30 cellular contexts compared by ENCODE assay signal in the genomic region with DNA sequence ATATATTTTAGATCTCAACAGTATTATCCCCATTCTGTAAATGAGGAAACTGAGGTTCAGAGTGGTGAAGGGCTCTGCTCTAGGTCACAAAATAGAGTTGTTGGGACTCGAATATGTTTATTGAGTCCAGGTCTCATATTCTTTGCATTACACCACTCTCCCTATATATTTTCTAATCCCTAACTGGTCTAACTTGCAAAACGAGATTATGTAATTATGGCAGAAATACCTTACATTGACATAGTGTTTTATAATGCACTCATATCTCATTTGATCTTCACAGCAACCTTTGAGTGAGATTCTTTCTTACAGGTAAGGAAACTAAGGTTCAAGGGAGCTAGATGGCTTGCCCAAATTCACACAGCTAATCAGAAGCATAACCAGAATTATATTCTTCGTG.
"Had no signal": no experiment of that assay in that cellular context is flagged by ENCODE, and none has a peak within 500 bp of the region (broad histone marks: within the 10 kb centered on the region; RNA-seq: fewer than 3 reads in every experiment).

No MANE protein-coding gene starts in this region.

- H3K36me3 ChIP-seq: brain microvascular endothelial cell, esophagus muscularis mucosa, gastrocnemius medialis, heart left ventricle, WERI-Rb-1 had no signal

- H3K27me3 ChIP-seq: brain microvascular endothelial cell, esophagus muscularis mucosa, foreskin keratinocyte, gastrocnemius medialis, heart left ventricle had no signal

- H3K36me3 Mint-ChIP-seq: activated naive CD4-positive, alpha-beta T cell treated with anti-CD3 and anti-CD28 coated beads, Interleukin-2, amount 50 U/mL, for 24 hours; activated naive CD8-positive, alpha-beta T cell treated with anti-CD3 and anti-CD28 coated beads for 36 hours; T-cell had no signal

- H3K9me3 ChIP-seq: esophagus muscularis mucosa, gastrocnemius medialis, heart left ventricle had no signal

- ATAC-seq: activated CD4-positive, CD25-positive, alpha-beta regulatory T cell treated with anti-CD3 and anti-CD28 coated beads, Interleukin-2, amount 50 U/mL, for 24 hours; activated CD8-positive, alpha-beta T cell treated with anti-CD3 and anti-CD28 coated beads for 36 hours; activated naive CD8-positive, alpha-beta T cell treated with anti-CD3 and anti-CD28 coated beads, Interleukin-2, amount 50 U/mL, for 24 hours; activated T-cell treated with anti-CD3 and anti-CD28 coated beads, Interleukin-2, amount 50 U/mL, for 4 hours; activated T-helper 17 cell treated with anti-CD3 and anti-CD28 coated beads, Interleukin-2, amount 50 U/mL, for 72 hours; effector memory CD8-positive, alpha-beta T cell; foreskin keratinocyte; gastrocnemius medialis; heart left ventricle; T-cell had no signal

- H3K27ac ChIP-seq: brain microvascular endothelial cell, esophagus muscularis mucosa, foreskin keratinocyte, gastrocnemius medialis, heart left ventricle, WERI-Rb-1 had no signal

- H3K4me1 Mint-ChIP-seq: activated B cell treated with CpG ODN at 0.5 μM for 24 hours; activated naive CD4-positive, alpha-beta T cell treated with anti-CD3 and anti-CD28 coated beads, Interleukin-2, amount 50 U/mL, for 24 hours; activated naive CD8-positive, alpha-beta T cell treated with anti-CD3 and anti-CD28 coated beads for 36 hours; activated naive CD8-positive, alpha-beta T cell treated with anti-CD3 and anti-CD28 coated beads, Interleukin-2, amount 50 U/mL, for 24 hours; activated T-helper 17 cell treated with anti-CD3 and anti-CD28 coated beads, Interleukin-2, amount 50 U/mL, for 72 hours; T-cell had no signal

- H3K4me3 Mint-ChIP-seq: activated B cell treated with CpG ODN at 0.5 μM for 24 hours; activated CD8-positive, alpha-beta T cell treated with anti-CD3 and anti-CD28 coated beads for 36 hours; activated naive CD4-positive, alpha-beta T cell treated with anti-CD3 and anti-CD28 coated beads, Interleukin-2, amount 50 U/mL, for 24 hours; activated naive CD8-positive, alpha-beta T cell treated with anti-CD3 and anti-CD28 coated beads for 36 hours; activated naive CD8-positive, alpha-beta T cell treated with anti-CD3 and anti-CD28 coated beads, Interleukin-2, amount 50 U/mL, for 24 hours; activated T-cell treated with anti-CD3 and anti-CD28 coated beads, Interleukin-2, amount 50 U/mL, for 4 hours; activated T-helper 17 cell treated with anti-CD3 and anti-CD28 coated beads, Interleukin-2, amount 50 U/mL, for 72 hours; effector memory CD8-positive, alpha-beta T cell; T-cell; T-helper 1 cell treated with Interleukin-12 subunit alpha and Interleukin-12 subunit beta and Interleukin-4 antibody, amounts not matched to agents 30 μg/mL and 1 μg/mL, for 36 hours had no signal

- H3K27me3 Mint-ChIP-seq: activated B cell treated with CpG ODN at 0.5 μM for 24 hours; activated CD8-positive, alpha-beta T cell treated with anti-CD3 and anti-CD28 coated beads for 36 hours; activated naive CD4-positive, alpha-beta T cell treated with anti-CD3 and anti-CD28 coated beads, Interleukin-2, amount 50 U/mL, for 24 hours; activated naive CD8-positive, alpha-beta T cell treated with anti-CD3 and anti-CD28 coated beads for 36 hours; activated naive CD8-positive, alpha-beta T cell treated with anti-CD3 and anti-CD28 coated beads, Interleukin-2, amount 50 U/mL, for 24 hours; activated T-helper 17 cell treated with anti-CD3 and anti-CD28 coated beads, Interleukin-2, amount 50 U/mL, for 72 hours; effector memory CD8-positive, alpha-beta T cell; T-cell had no signal

- DNase-seq: activated B cell treated with CpG ODN at 0.5 μM for 24 hours; activated CD4-positive, alpha-beta T cell treated with anti-CD3 and anti-CD28 coated beads for 48 hours; activated CD4-positive, alpha-beta T cell treated with anti-CD3 and anti-CD28 coated beads, Interleukin-2, amount 50 U/mL, for 1 hour; activated CD4-positive, alpha-beta T cell treated with anti-CD3 and anti-CD28 coated beads, Interleukin-2, amount 50 U/mL, for 48 hours; activated CD8-positive, alpha-beta memory T cell treated with anti-CD3 and anti-CD28 coated beads for 24 hours; activated CD8-positive, alpha-beta T cell treated with anti-CD3 and anti-CD28 coated beads for 36 hours; activated effector memory CD4-positive, alpha-beta T cell treated with Interleukin-2 at 50 U/mL for 16 hours; activated gamma-delta T cell treated with Interleukin-2 at 50 U/mL for 16 hours; activated naive CD4-positive, alpha-beta T cell treated with Interleukin-2 at 50 U/mL for 16 hours; activated naive CD8-positive, alpha-beta T cell treated with anti-CD3 and anti-CD28 coated beads for 36 hours; activated naive CD8-positive, alpha-beta T cell treated with anti-CD3 and anti-CD28 coated beads, Interleukin-2, amount 50 U/mL, for 24 hours; activated T-cell treated with anti-CD3 and anti-CD28 coated beads, Interleukin-2, amount 50 U/mL, for 4 hours; brain microvascular endothelial cell; caudate nucleus; cortex of kidney; dermis blood vessel endothelial cell; effector CD4-positive, alpha-beta T cell; effector memory CD8-positive, alpha-beta T cell; foreskin keratinocyte; gastrocnemius medialis; glutamatergic neuron; heart left ventricle; T-cell; T-helper 9 cell; WERI-Rb-1 had no signal

- H3K27ac Mint-ChIP-seq: activated B cell treated with CpG ODN at 0.5 μM for 24 hours; activated CD8-positive, alpha-beta T cell treated with anti-CD3 and anti-CD28 coated beads for 36 hours; activated naive CD4-positive, alpha-beta T cell treated with anti-CD3 and anti-CD28 coated beads, Interleukin-2, amount 50 U/mL, for 24 hours; activated naive CD8-positive, alpha-beta T cell treated with anti-CD3 and anti-CD28 coated beads for 36 hours; activated naive CD8-positive, alpha-beta T cell treated with anti-CD3 and anti-CD28 coated beads, Interleukin-2, amount 50 U/mL, for 24 hours; activated T-helper 17 cell treated with anti-CD3 and anti-CD28 coated beads, Interleukin-2, amount 50 U/mL, for 72 hours; effector memory CD8-positive, alpha-beta T cell; T-cell; T-helper 1 cell treated with Interleukin-12 subunit alpha and Interleukin-12 subunit beta and Interleukin-4 antibody, amounts not matched to agents 30 μg/mL and 1 μg/mL, for 36 hours had no signal

- H3K4me1 ChIP-seq: esophagus muscularis mucosa, foreskin keratinocyte, gastrocnemius medialis, heart left ventricle had no signal

- H3K9me3 Mint-ChIP-seq: activated B cell treated with CpG ODN at 0.5 μM for 24 hours; activated CD8-positive, alpha-beta T cell treated with anti-CD3 and anti-CD28 coated beads for 36 hours; activated naive CD8-positive, alpha-beta T cell treated with anti-CD3 and anti-CD28 coated beads for 36 hours; activated naive CD8-positive, alpha-beta T cell treated with anti-CD3 and anti-CD28 coated beads, Interleukin-2, amount 50 U/mL, for 24 hours; T-helper 1 cell treated with Interleukin-12 subunit alpha and Interleukin-12 subunit beta and Interleukin-4 antibody, amounts not matched to agents 30 μg/mL and 1 μg/mL, for 36 hours had no signal

- H3K4me3 ChIP-seq: esophagus muscularis mucosa, gastrocnemius medialis, heart left ventricle had no signal
